In the genomic region with DNA sequence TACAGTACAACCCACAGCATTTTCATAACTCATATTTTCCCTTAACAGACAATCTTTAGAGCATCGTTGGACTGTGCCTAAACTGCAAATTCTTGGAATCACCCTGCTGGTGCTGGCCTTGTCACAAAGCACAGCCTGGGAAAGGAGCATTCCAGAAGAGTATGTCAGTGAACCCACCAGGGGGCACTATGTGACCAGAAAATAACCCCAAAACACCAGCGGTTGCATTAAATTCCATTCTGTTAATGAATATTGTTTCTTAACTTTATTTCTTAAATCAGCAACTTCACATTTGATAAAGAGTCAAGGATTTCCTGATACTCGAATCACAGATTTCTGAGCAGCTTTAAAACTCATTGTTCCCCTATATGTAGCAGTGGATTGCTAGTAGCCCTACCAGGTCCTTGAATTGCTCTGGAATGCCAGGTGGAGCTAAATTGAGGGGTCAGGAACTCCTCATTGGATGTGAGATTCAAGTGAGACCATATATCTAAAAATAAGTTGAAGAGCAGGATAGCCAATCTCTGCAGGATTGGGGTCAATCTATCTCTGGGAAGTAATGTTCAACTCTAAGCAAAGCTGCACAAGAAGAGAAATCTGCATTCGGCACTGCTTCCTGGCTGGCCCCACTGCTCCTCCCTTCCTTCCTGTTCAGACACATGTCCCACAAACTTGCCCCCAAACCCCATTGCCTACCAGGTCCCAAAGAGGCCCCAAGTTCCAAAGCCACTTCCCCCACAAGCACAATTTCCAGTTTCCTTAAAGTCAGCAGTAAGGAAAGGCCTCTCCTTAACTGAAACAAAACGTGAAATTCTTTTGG, we compare ENCODE assay signal across 8 cellular contexts. TPM values are rescaled to one million over a fixed set of nuclear protein-coding genes. Genes with fewer than 3 reads are reported as not detected.
A peak's percentile ranks its signal among the peaks of the same experiment; 100 is the strongest.
DNase-seq lines count a peak whose midpoint lies in the region; ATAC-seq lines count a peak whose summit lies in the region.

No MANE protein-coding gene starts in this region.

- ATAC-seq in GM18868 (IDR thresholded peaks at IDR 0.05; ENCODE audit: unreplicated experiment) (peak; percentile 51), left colon (peak; percentile 81), HG03135 (IDR thresholded peaks at IDR 0.05; ENCODE audit: unreplicated experiment) (no peak)

- intact Hi-C loops in left colon (cut with DNase I, micrococcal nuclease) = loop anchor here (5.0 to 10.0 kb wide), 2 partner anchors 224 to 227 kb away; no protein-coding TSS in a partner anchor

- DNase-seq in AG08396 (ENCODE audit: low spot score) (peak; percentile 70), NCI-H2196 treated with DMSO at 0.1 percent for 48 hours (lab: John Stamatoyannopoulos, UW; ENCODE audit: unreplicated experiment) (peak; percentile 48), cerebellum (ENCODE audit: low spot score) (peak; percentile 73), left colon (peak in 1 of 2 donors; percentile 69)
- DNase-seq in activated CD4-positive, CD25-positive, alpha-beta regulatory T cell treated with anti-CD3 and anti-CD28 coated beads, Interleukin-2, amount 50 U/mL, for 16 hours (ENCODE audit: low read depth, low spot score) = peak; percentile 36
- DNase-seq in stimulated activated CD4-positive, alpha-beta T cell treated with anti-CD3 and anti-CD28 coated beads, Interleukin-4, amount 100 ng/mL, for 48 hours (ENCODE audit: low read depth in 2 of 2) = peak; percentile 38 to 52

RNA-seq across cellular contexts. Expression of a gene that starts 12.7 kb away (rescaled TPM):
- 26.5 TPM for total RNA-seq in cerebellum
- 10 to 100 TPM; 91.1 to 95.7 TPM for total RNA-seq in left colon
